Comparison of ENCODE assay signal across 1 cellular context in the genomic region with DNA sequence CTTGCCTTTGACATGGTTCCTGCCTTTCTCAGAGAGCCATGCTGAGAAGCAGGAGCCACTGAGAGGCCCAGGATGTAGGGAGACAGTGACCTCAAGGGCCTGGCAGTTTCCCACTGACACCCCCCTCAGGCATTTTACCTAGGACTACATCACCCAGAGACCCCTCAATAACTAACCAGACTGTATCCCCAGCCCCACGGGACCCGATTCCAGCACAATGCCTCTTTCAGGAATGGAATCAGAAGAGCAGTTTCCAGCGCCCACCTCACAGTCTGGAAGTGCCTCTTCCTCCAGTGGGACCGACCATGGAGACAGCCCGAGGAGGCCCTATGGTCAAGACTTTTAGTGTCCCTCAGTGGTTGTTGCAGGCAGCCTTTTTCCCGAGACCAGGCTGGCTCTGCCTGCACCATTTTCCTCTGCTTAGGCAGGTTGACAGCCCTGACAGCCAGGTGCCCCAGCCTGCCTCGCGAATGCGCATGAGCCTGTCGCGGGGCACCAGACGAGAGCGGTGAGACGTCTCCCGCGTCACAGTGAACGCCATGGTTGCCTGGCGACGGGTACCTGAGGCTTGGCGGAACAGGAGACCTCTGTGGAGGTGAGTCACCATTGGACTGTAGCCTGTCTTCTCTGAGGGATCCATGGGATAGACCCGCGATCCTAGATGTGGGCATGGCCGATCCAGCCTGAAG.
TF ChIP-seq lines count a peak whose summit lies in the region.

No MANE protein-coding gene starts in this region.

TF ChIP-seq in SK-N-SH treated with all-trans-retinoic acid at 6 μM for 48 hours, 23 proteins besides CTCF, POLR2A, EP300 and RAD21 (continued from another document):
- TF ChIP-seq, protein P1, sequence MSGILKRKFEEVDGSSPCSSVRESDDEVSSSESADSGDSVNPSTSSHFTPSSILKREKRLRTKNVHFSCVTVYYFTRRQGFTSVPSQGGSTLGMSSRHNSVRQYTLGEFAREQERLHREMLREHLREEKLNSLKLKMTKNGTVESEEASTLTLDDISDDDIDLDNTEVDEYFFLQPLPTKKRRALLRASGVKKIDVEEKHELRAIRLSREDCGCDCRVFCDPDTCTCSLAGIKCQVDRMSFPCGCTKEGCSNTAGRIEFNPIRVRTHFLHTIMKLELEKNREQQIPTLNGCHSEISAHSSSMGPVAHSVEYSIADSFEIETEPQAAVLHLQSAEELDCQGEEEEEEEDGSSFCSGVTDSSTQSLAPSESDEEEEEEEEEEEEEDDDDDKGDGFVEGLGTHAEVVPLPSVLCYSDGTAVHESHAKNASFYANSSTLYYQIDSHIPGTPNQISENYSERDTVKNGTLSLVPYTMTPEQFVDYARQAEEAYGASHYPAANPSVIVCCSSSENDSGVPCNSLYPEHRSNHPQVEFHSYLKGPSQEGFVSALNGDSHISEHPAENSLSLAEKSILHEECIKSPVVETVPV (CRISPR knock-in tag; IDR thresholded peaks at IDR 0.05): no peak
